Comparison of ENCODE assay signal across 16 cellular contexts in the genomic region with DNA sequence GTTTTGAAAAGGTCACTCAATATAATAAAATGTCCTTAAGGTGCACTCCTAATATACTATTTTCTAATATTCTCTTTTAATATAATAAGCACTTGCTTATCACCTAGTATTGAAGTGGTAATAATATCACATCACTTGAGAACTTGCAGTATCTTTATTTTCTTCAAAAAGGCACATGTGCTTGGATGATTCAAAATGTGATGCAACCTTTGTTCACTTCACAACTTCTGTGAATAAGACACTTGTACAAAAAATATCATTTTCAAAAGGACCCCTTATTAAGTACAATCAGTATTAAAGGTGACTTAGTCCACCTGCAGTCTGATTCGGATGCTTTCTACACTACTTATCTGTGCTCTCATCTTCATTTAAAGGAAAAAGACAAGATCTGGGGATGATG. TPM values are rescaled to one million over a fixed set of nuclear protein-coding genes. Genes with fewer than 3 reads are reported as not detected.
DNase-seq lines count a peak whose midpoint lies in the region; ATAC-seq and TF ChIP-seq lines count a peak whose summit lies in the region.
"Had no signal": no experiment of that assay in that cellular context is flagged by ENCODE, and none has a peak within 500 bp of the region (broad histone marks: within the 10 kb centered on the region; RNA-seq: fewer than 3 reads in every experiment).

No MANE protein-coding gene starts in this region.

- no peaks in the 10 kb centered on the region for H3K9me3 Mint-ChIP-seq in activated CD4-positive, alpha-beta T cell treated with anti-CD3 and anti-CD28 coated beads for 36 hours (ENCODE audit: low read depth)
- no peaks in the 10 kb centered on the region for H3K9me3 Mint-ChIP-seq in activated T-helper 2 cell treated with anti-CD3 and anti-CD28 coated beads, Interferon-gamma antibody, Interleukin-2, Interleukin-4, amounts not matched to agents 10 μg/mL and 5 μg/mL and 100 μg/mL, durations not matched to agents 14 hours and 24 hours and 36 hours

- H3K27me3 Mint-ChIP-seq in activated CD4-positive, alpha-beta T cell treated with anti-CD3 and anti-CD28 coated beads for 36 hours: no peaks in the 10 kb centered on the region
- no peaks in the 10 kb centered on the region for H3K27me3 Mint-ChIP-seq in activated T-helper 2 cell treated with anti-CD3 and anti-CD28 coated beads, Interferon-gamma antibody, Interleukin-2, Interleukin-4, amounts not matched to agents 10 μg/mL and 5 μg/mL and 100 μg/mL, durations not matched to agents 14 hours and 24 hours and 36 hours (ENCODE audit: low read depth)

- no peak overlapping the region for H3K27ac ChIP-seq in right cardiac atrium (ENCODE audit: low read length)
- H3K27ac ChIP-seq: coronary artery had no signal

- peak overlapping the region; percentile 90 for H3K4me3 Mint-ChIP-seq in activated CD4-positive, alpha-beta T cell treated with anti-CD3 and anti-CD28 coated beads for 36 hours
- H3K4me3 Mint-ChIP-seq in activated T-helper 2 cell treated with anti-CD3 and anti-CD28 coated beads, Interferon-gamma antibody, Interleukin-2, Interleukin-4, amounts not matched to agents 10 μg/mL and 5 μg/mL and 100 μg/mL, durations not matched to agents 14 hours and 24 hours and 36 hours (ENCODE audit: low read depth): peak overlapping the region; percentile 61

- 75% methylated on average over 1 of the region's 1 CpG for WGBS in right cardiac atrium

- H3K4me3 ChIP-seq in Jurkat, Clone E6-1 (ENCODE audit: low read length): no peak overlapping the region
- H3K4me3 ChIP-seq in fibroblast of pulmonary artery (replicated peaks; ENCODE audit: low read depth, low read length) (no peak overlapping the region), right cardiac atrium (ENCODE audit: low read length) (no peak overlapping the region)
- H3K4me3 ChIP-seq: coronary artery had no signal

- peak overlapping the region; percentile 94 for H3K27ac Mint-ChIP-seq in activated CD4-positive, alpha-beta T cell treated with anti-CD3 and anti-CD28 coated beads for 36 hours
- H3K27ac Mint-ChIP-seq in activated T-helper 2 cell treated with anti-CD3 and anti-CD28 coated beads, Interferon-gamma antibody, Interleukin-2, Interleukin-4, amounts not matched to agents 10 μg/mL and 5 μg/mL and 100 μg/mL, durations not matched to agents 14 hours and 24 hours and 36 hours: peak overlapping the region; percentile 64

- no peaks in the 10 kb centered on the region for H3K27me3 ChIP-seq in right cardiac atrium (ENCODE audit: control insufficient read depth, insufficient read depth)

- TF ChIP-seq CTCF in fibroblast of pulmonary artery (IDR thresholded peaks at IDR 0.05; ENCODE audit: low read length, missing control alignments): no peak

- POLR2A ChIA-PET in activated CD4-positive, alpha-beta T cell treated with anti-CD3 and anti-CD28 coated beads for 36 hours (lab: Charles Lee): no interaction called here

- no peak for ATAC-seq in activated CD4-positive, alpha-beta T cell treated with anti-CD3 and anti-CD28 coated beads for 36 hours
- ATAC-seq in HG03280 (IDR thresholded peaks at IDR 0.05; ENCODE audit: unreplicated experiment) (no peak), right cardiac atrium (no peak)

- H3K36me3 Mint-ChIP-seq in activated CD4-positive, alpha-beta T cell treated with anti-CD3 and anti-CD28 coated beads for 36 hours (ENCODE audit: low read depth): peaks cover 52% of the 10 kb centered on the region
- H3K36me3 Mint-ChIP-seq in activated T-helper 2 cell treated with anti-CD3 and anti-CD28 coated beads, Interferon-gamma antibody, Interleukin-2, Interleukin-4, amounts not matched to agents 10 μg/mL and 5 μg/mL and 100 μg/mL, durations not matched to agents 14 hours and 24 hours and 36 hours (ENCODE audit: low read depth): peaks cover 70% of the 10 kb centered on the region

- no peak for DNase-seq in activated CD4-positive, alpha-beta T cell treated with anti-CD3 and anti-CD28 coated beads for 36 hours
- no peak for DNase-seq in activated CD4-positive, alpha-beta T cell treated with anti-CD3 and anti-CD28 coated beads for 4 hours
- DNase-seq in Jurkat, Clone E6-1 (ENCODE audit: low read depth, low spot score): peak; percentile 16
- no peak for DNase-seq in activated T-helper 2 cell treated with anti-CD3 and anti-CD28 coated beads, Interferon-gamma antibody, Interleukin-2, Interleukin-4, amounts not matched to agents 10 μg/mL and 5 μg/mL and 100 μg/mL, durations not matched to agents 14 hours and 24 hours and 36 hours (ENCODE audit: low spot score)
- peak; percentile 33 for DNase-seq in fibroblast of pulmonary artery (ENCODE audit: low read depth)
- no peak for DNase-seq in stimulated activated CD4-positive, alpha-beta T cell treated with anti-CD3 and anti-CD28 coated beads, Interleukin-4, amount 100 ng/mL, for 1 hour
- DNase-seq in right cardiac atrium: no peak
- DNase-seq: activated CD4-positive, alpha-beta T cell treated with anti-CD3 and anti-CD28 coated beads, Interleukin-2, amount 50 U/mL, for 48 hours; amniotic stem cell; NCI-H510A treated with DMSO at 0.1 percent for 48 hours; small intestine had no signal

- intact Hi-C loops in activated CD4-positive, alpha-beta T cell treated with anti-CD3 and anti-CD28 coated beads for 36 hours (cut with DNase I, micrococcal nuclease): no loop called here
- intact Hi-C loops in activated T-helper 2 cell treated with anti-CD3 and anti-CD28 coated beads, Interferon-gamma antibody, Interleukin-2, Interleukin-4, amounts not matched to agents 10 μg/mL and 5 μg/mL and 100 μg/mL, durations not matched to agents 14 hours and 24 hours and 36 hours (cut with micrococcal nuclease): no loop called here
- intact Hi-C loops in right cardiac atrium (cut with DNase I): no loop called here

- CTCF ChIA-PET in activated CD4-positive, alpha-beta T cell treated with anti-CD3 and anti-CD28 coated beads for 36 hours (lab: Charles Lee): no interaction called here

- H3K4me1 ChIP-seq in right cardiac atrium (ENCODE audit: control insufficient read depth, insufficient read depth, low read length): peaks cover 3% of the 10 kb centered on the region

- no peaks in the 10 kb centered on the region for H3K9me3 ChIP-seq in right cardiac atrium (ENCODE audit: control insufficient read depth, low read length)

- peaks cover 68% of the 10 kb centered on the region for H3K4me1 Mint-ChIP-seq in activated CD4-positive, alpha-beta T cell treated with anti-CD3 and anti-CD28 coated beads for 36 hours
- H3K4me1 Mint-ChIP-seq in activated T-helper 2 cell treated with anti-CD3 and anti-CD28 coated beads, Interferon-gamma antibody, Interleukin-2, Interleukin-4, amounts not matched to agents 10 μg/mL and 5 μg/mL and 100 μg/mL, durations not matched to agents 14 hours and 24 hours and 36 hours (ENCODE audit: low read depth): peaks cover 69% of the 10 kb centered on the region

RNA-seq across cellular contexts. Expression of gene PRELID3B, which starts 3.4 kb away (rescaled TPM):
- 100 to 1,000 TPM; 148 to 196 TPM for total RNA-seq in activated CD4-positive, alpha-beta T cell treated with anti-CD3 and anti-CD28 coated beads for 36 hours
- polyA plus RNA-seq in Jurkat, Clone E6-1 (2012; ENCODE audit: insufficient read depth, insufficient read length): 161 TPM
- total RNA-seq in activated T-helper 2 cell treated with anti-CD3 and anti-CD28 coated beads, Interferon-gamma antibody, Interleukin-2, Interleukin-4, amounts not matched to agents 10 μg/mL and 5 μg/mL and 100 μg/mL, durations not matched to agents 14 hours and 24 hours and 36 hours: 106 and 112 TPM in 2 replicates
- total RNA-seq in right cardiac atrium: 10 to 100 TPM; 32.1 to 49.0 (median 41.3) TPM
- 18.3 TPM for polyA plus RNA-seq in right cardiac atrium

RNA-seq across cellular contexts. Expression of gene ATP5F1E, which starts 7.1 kb away (rescaled TPM):
- total RNA-seq in activated CD4-positive, alpha-beta T cell treated with anti-CD3 and anti-CD28 coated beads for 36 hours: 10 to 100 TPM; 63.5 to 76.1 TPM
- polyA plus RNA-seq in Jurkat, Clone E6-1 (2012; ENCODE audit: insufficient read depth, insufficient read length): 352 TPM
- 61.2 and 66.9 TPM in 2 replicates for total RNA-seq in activated T-helper 2 cell treated with anti-CD3 and anti-CD28 coated beads, Interferon-gamma antibody, Interleukin-2, Interleukin-4, amounts not matched to agents 10 μg/mL and 5 μg/mL and 100 μg/mL, durations not matched to agents 14 hours and 24 hours and 36 hours
- 100 to 1,000 TPM; 109 to 131 (median 121) TPM for total RNA-seq in right cardiac atrium
- 131 TPM for polyA plus RNA-seq in right cardiac atrium

RNA-seq across cellular contexts. Expression of gene TUBB1, which starts 20.0 kb away (rescaled TPM):
- not detected for total RNA-seq in activated CD4-positive, alpha-beta T cell treated with anti-CD3 and anti-CD28 coated beads for 36 hours
- polyA plus RNA-seq in Jurkat, Clone E6-1 (2012; ENCODE audit: insufficient read depth, insufficient read length): 0.33 TPM
- not detected in 2 replicates for total RNA-seq in activated T-helper 2 cell treated with anti-CD3 and anti-CD28 coated beads, Interferon-gamma antibody, Interleukin-2, Interleukin-4, amounts not matched to agents 10 μg/mL and 5 μg/mL and 100 μg/mL, durations not matched to agents 14 hours and 24 hours and 36 hours
- total RNA-seq in right cardiac atrium: under 1 TPM in 3 of 4 donors, not detected in 1; 0.11 to 0.17 (median 0.12) TPM
- polyA plus RNA-seq in right cardiac atrium: 0.09 TPM
- total RNA-seq: lung microvascular endothelial cell; T-helper 2 cell treated with Interferon-gamma antibody and Interleukin-4, amounts not matched to agents 100 ng/mL and 5 ng/mL, for 36 hours had no signal
- polyA plus RNA-seq: fibroblast of lung had no signal

RNA-seq across cellular contexts. Expression of gene CTSZ, which starts 32.2 kb away (rescaled TPM):
- total RNA-seq in activated CD4-positive, alpha-beta T cell treated with anti-CD3 and anti-CD28 coated beads for 36 hours: 10 to 100 TPM; 26.6 to 29.4 TPM
- polyA plus RNA-seq in Jurkat, Clone E6-1 (2012; ENCODE audit: insufficient read depth, insufficient read length): not detected
- 62.0 and 66.1 TPM in 2 replicates for total RNA-seq in activated T-helper 2 cell treated with anti-CD3 and anti-CD28 coated beads, Interferon-gamma antibody, Interleukin-2, Interleukin-4, amounts not matched to agents 10 μg/mL and 5 μg/mL and 100 μg/mL, durations not matched to agents 14 hours and 24 hours and 36 hours
- 100 to 1,000 TPM; 136 to 166 (median 142) TPM for total RNA-seq in right cardiac atrium
- 149 TPM for polyA plus RNA-seq in right cardiac atrium

RNA-seq across cellular contexts. Expression of gene NELFCD, which starts 58.2 kb away (rescaled TPM):
- total RNA-seq in activated CD4-positive, alpha-beta T cell treated with anti-CD3 and anti-CD28 coated beads for 36 hours: 100 to 1,000 TPM; 111 to 121 TPM
- 134 TPM for polyA plus RNA-seq in Jurkat, Clone E6-1 (2012; ENCODE audit: insufficient read depth, insufficient read length)
- 111 and 113 TPM in 2 replicates for total RNA-seq in activated T-helper 2 cell treated with anti-CD3 and anti-CD28 coated beads, Interferon-gamma antibody, Interleukin-2, Interleukin-4, amounts not matched to agents 10 μg/mL and 5 μg/mL and 100 μg/mL, durations not matched to agents 14 hours and 24 hours and 36 hours
- total RNA-seq in right cardiac atrium: 10 to 100 TPM; 26.4 to 33.0 (median 28.9) TPM
- 19.2 TPM for polyA plus RNA-seq in right cardiac atrium

Comparison
In these comparisons a context has a peak if more than half of its experiments do, and no peak if none do; other contexts are left out.
1. DNase-seq: peak in Jurkat, Clone E6-1 (single experiment) and fibroblast of pulmonary artery (single experiment); none in activated CD4-positive, alpha-beta T cell treated with anti-CD3 and anti-CD28 coated beads for 36 hours (single experiment), activated CD4-positive, alpha-beta T cell treated with anti-CD3 and anti-CD28 coated beads for 4 hours (0 of 2), activated T-helper 2 cell treated with anti-CD3 and anti-CD28 coated beads, Interferon-gamma antibody, Interleukin-2, Interleukin-4, amounts not matched to agents 10 μg/mL and 5 μg/mL and 100 μg/mL, durations not matched to agents 14 hours and 24 hours and 36 hours (single experiment), stimulated activated CD4-positive, alpha-beta T cell treated with anti-CD3 and anti-CD28 coated beads, Interleukin-4, amount 100 ng/mL, for 1 hour (single experiment) and right cardiac atrium (0 of 3).